Comparison of ENCODE assay signal across 25 cellular contexts in genomic region chr14:94517248-94517640, GRCh38. TPM values are rescaled to one million over a fixed set of nuclear protein-coding genes. Genes with fewer than 3 reads are reported as not detected.
"Had no signal": no experiment of that assay in that cellular context is flagged by ENCODE, and none has a peak within 500 bp of the region (broad histone marks: within the 10 kb centered on the region; RNA-seq: fewer than 3 reads in every experiment).

No MANE protein-coding gene starts in this region.

- ATAC-seq: activated CD8-positive, alpha-beta T cell treated with anti-CD3 and anti-CD28 coated beads, Interleukin-2, amount 10 ng/mL, durations not matched to agents 7 days and 5 days; activated naive CD8-positive, alpha-beta T cell treated with anti-CD3 and anti-CD28 coated beads, Interleukin-2, amount 50 U/mL, for 24 hours; esophagus mucosa; gastroesophageal sphincter; heart left ventricle; stimulated activated naive CD8-positive, alpha-beta T cell treated with anti-CD3 and anti-CD28 coated beads, Interleukin-15, Interleukin-2, amounts not matched to agents 100 U/mL and 50 U/mL, for 24 hours had no signal

- H3K4me3 ChIP-seq: ascending aorta, gastroesophageal sphincter, heart left ventricle, left ventricle myocardium inferior, tibial nerve, uterus had no signal

- H3K27ac ChIP-seq: ascending aorta, gastroesophageal sphincter, heart left ventricle, left ventricle myocardium inferior, uterus had no signal

- H3K4me1 ChIP-seq: ascending aorta, gastroesophageal sphincter, left ventricle myocardium inferior, uterus had no signal

- H3K9me3 ChIP-seq: ascending aorta, gastroesophageal sphincter, heart left ventricle, left ventricle myocardium inferior, tibial nerve, uterus had no signal

- H3K27me3 ChIP-seq: ascending aorta, tibial nerve, uterus had no signal

- DNase-seq: activated CD4-positive, alpha-beta T cell treated with anti-CD3 and anti-CD28 coated beads, Interleukin-2, amount 10 ng/mL, durations not matched to agents 24 days and 14 days; activated CD8-positive, alpha-beta T cell treated with anti-CD3 and anti-CD28 coated beads, Interleukin-2, amount 10 ng/mL, durations not matched to agents 7 days and 5 days; activated effector memory CD4-positive, alpha-beta T cell treated with Interleukin-2 at 50 U/mL for 16 hours; activated naive CD4-positive, alpha-beta T cell treated with anti-CD3 and anti-CD28 coated beads, Interleukin-2, amount 10 ng/mL, durations not matched to agents 7 days and 5 days; activated naive CD8-positive, alpha-beta T cell treated with anti-CD3 and anti-CD28 coated beads, Interleukin-2, amount 50 U/mL, for 24 hours; activated T-cell treated with anti-CD3 and anti-CD28 coated beads, Interleukin-2, amount 50 U/mL, for 24 hours; cerebellar nuclear complex; cortex of kidney; heart left ventricle; kidney glomerular epithelial cell; left ventricle myocardium inferior; nephron progenitor cell; occipital lobe; retina; stimulated activated naive CD8-positive, alpha-beta T cell treated with anti-CD3 and anti-CD28 coated beads, Interleukin-15, Interleukin-2, amounts not matched to agents 100 U/mL and 50 U/mL, for 24 hours; substantia nigra; T-helper 1 cell; T-helper 9 cell; uterus had no signal

- H3K36me3 ChIP-seq: ascending aorta, gastroesophageal sphincter, heart left ventricle, left ventricle myocardium inferior, tibial nerve, uterus had no signal

RNA-seq across cellular contexts. Expression of gene SERPINA12, which starts 8.0 kb away (rescaled TPM):
- total RNA-seq: activated CD4-positive, alpha-beta T cell treated with anti-CD3 and anti-CD28 coated beads, Interleukin-2, amount 10 ng/mL, durations not matched to agents 24 days and 14 days; activated CD8-positive, alpha-beta T cell treated with anti-CD3 and anti-CD28 coated beads, Interleukin-2, amount 10 ng/mL, durations not matched to agents 7 days and 5 days; ascending aorta; esophagus mucosa; gastroesophageal sphincter; heart left ventricle; left ventricle myocardium inferior; myocyte; occipital lobe; posterior vena cava; tibial nerve; uterus had no signal
- polyA plus RNA-seq: heart left ventricle had no signal

RNA-seq across cellular contexts. Expression of gene SERPINA9, which starts 41.2 kb away (rescaled TPM):
- total RNA-seq: activated CD4-positive, alpha-beta T cell treated with anti-CD3 and anti-CD28 coated beads, Interleukin-2, amount 10 ng/mL, durations not matched to agents 24 days and 14 days; activated CD8-positive, alpha-beta T cell treated with anti-CD3 and anti-CD28 coated beads, Interleukin-2, amount 10 ng/mL, durations not matched to agents 7 days and 5 days; ascending aorta; gastroesophageal sphincter; heart left ventricle; left ventricle myocardium inferior; myocyte; occipital lobe; posterior vena cava; tibial nerve; uterus had no signal
- polyA plus RNA-seq: heart left ventricle had no signal

RNA-seq across cellular contexts. Expression of gene SERPINA4, which starts 44.0 kb away (rescaled TPM):
- total RNA-seq: activated CD4-positive, alpha-beta T cell treated with anti-CD3 and anti-CD28 coated beads, Interleukin-2, amount 10 ng/mL, durations not matched to agents 24 days and 14 days; activated CD8-positive, alpha-beta T cell treated with anti-CD3 and anti-CD28 coated beads, Interleukin-2, amount 10 ng/mL, durations not matched to agents 7 days and 5 days; ascending aorta; esophagus mucosa; gastroesophageal sphincter; heart left ventricle; left ventricle myocardium inferior; myocyte; occipital lobe; posterior vena cava; tibial nerve had no signal
- polyA plus RNA-seq: heart left ventricle had no signal
